ENCODE assay signal across 6 cellular contexts in the genomic region with DNA sequence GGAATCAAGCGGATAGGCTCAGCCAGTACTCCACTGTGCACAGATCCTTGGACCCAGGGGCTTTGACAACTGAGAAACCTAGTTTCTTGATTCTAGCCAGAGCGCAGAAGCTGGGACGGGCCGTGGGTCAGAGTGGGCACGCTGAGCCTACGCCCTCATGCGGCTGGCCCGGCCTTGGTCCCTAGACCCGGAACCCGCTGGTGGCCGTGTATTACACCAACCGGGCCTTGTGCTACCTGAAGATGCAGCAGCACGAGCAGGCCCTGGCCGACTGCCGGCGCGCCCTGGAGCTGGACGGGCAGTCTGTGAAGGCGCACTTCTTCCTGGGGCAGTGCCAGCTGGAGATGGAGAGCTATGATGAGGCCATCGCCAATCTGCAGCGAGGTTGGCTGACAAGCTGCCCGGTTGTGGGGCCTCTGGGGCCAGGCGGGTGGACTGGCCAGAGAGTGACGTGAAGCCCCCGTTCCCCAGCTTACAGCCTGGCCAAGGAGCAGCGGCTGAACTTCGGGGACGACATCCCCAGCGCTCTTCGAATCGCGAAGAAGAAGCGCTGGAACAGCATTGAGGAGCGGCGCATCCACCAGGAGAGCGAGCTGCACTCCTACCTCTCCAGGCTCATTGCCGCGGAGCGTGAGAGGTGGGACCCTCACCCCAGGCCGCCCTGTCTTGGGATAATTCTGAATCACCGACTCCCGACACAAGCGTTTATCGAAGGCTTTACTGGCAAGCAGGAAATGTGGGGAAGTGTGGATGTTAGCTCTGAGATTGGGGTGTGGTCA. TPM values are rescaled to one million over a fixed set of nuclear protein-coding genes. Genes with fewer than 3 reads are reported as not detected.
DNase-seq lines count a peak whose midpoint lies in the region; ATAC-seq and TF ChIP-seq lines count a peak whose summit lies in the region.

No MANE protein-coding gene starts in this region.

- no peak for ATAC-seq in RWPE2 (ENCODE audit: low read depth)
- ATAC-seq in upper lobe of left lung (ENCODE audit: low FRiP score in 2 of 2) = no peak
- ATAC-seq in HG02571 (IDR thresholded peaks at IDR 0.05; ENCODE audit: unreplicated experiment) = no peak

- no peak for TF ChIP-seq EP300 in upper lobe of left lung (IDR thresholded peaks at IDR 0.05)

- H3K9me3 ChIP-seq in RWPE2 (ENCODE audit: severe bottlenecking) (no peaks in the 10 kb centered on the region), left ventricle myocardium inferior (replicated peaks) (no peaks in the 10 kb centered on the region), upper lobe of left lung (no peaks in the 10 kb centered on the region)

- H3K4me3 ChIP-seq in RWPE2 (ENCODE audit: severe bottlenecking) = peak overlapping the region; percentile 91
- H3K4me3 ChIP-seq in left ventricle myocardium inferior = peak overlapping the region; percentile 88
- H3K4me3 ChIP-seq in upper lobe of left lung = peak overlapping the region; percentile 65 to 97 (median 91)

- intact Hi-C loops in left ventricle myocardium inferior (cut with micrococcal nuclease) = no loop called here

- peak; percentile 27 for TF ChIP-seq CTCF in RWPE2 (IDR thresholded peaks at IDR 0.05; ENCODE audit: poor library complexity, severe bottlenecking)
- TF ChIP-seq CTCF in left ventricle myocardium inferior (IDR thresholded peaks at IDR 0.05; ENCODE audit: borderline replicate concordance) = no peak
- no peak for TF ChIP-seq CTCF in upper lobe of left lung (IDR thresholded peaks at IDR 0.05)

- WGBS in upper lobe of left lung, 2 donors = 54 to 68% methylated on average over 27 to 42 of the region's 44 CpGs

- H3K27me3 ChIP-seq in RWPE2 (ENCODE audit: insufficient read depth, poor library complexity, severe bottlenecking) = no peaks in the 10 kb centered on the region
- H3K27me3 ChIP-seq in left ventricle myocardium inferior (ENCODE audit: low read depth) = peaks cover 19% of the 10 kb centered on the region
- no peaks in the 10 kb centered on the region for H3K27me3 ChIP-seq in upper lobe of left lung

- DNase-seq in RWPE2 (ENCODE audit: low spot score) (no peak), left ventricle myocardium inferior (no peak), upper lobe of left lung (peak; percentile 55 to 88), NCI-H748 treated with DMSO at 0.1 percent for 48 hours (lab: John Stamatoyannopoulos, UW) (no peak)

- H3K27ac ChIP-seq in RWPE2 (ENCODE audit: poor library complexity, severe bottlenecking) (peak overlapping the region; percentile 72), left ventricle myocardium inferior (replicated peaks) (peak overlapping the region; percentile 100), upper lobe of left lung (peak overlapping the region; percentile 83 to 94 (median 91))

- peaks cover 21% of the 10 kb centered on the region for H3K4me1 ChIP-seq in RWPE2 (ENCODE audit: insufficient read depth, poor library complexity, severe bottlenecking)
- peaks cover 73% of the 10 kb centered on the region for H3K4me1 ChIP-seq in left ventricle myocardium inferior
- peaks cover 43 to 77% (median 51%) of the 10 kb centered on the region in 4 donors for H3K4me1 ChIP-seq in upper lobe of left lung

- H3K36me3 ChIP-seq in RWPE2 (ENCODE audit: low read depth) (peaks cover 36% of the 10 kb centered on the region), left ventricle myocardium inferior (peaks cover 21% of the 10 kb centered on the region), upper lobe of left lung (peaks cover 8 to 24% (median 18%) of the 10 kb centered on the region in 4 donors)

- peak; percentile 22 for TF ChIP-seq POLR2A in GM19099 (IDR thresholded peaks at IDR 0.05; ENCODE audit: extremely low read depth, insufficient read length, low read depth)
- no peak for TF ChIP-seq POLR2A in upper lobe of left lung (IDR thresholded peaks at IDR 0.05)

RNA-seq across cellular contexts. Expression of a gene that starts 0.9 kb away (rescaled TPM):
- total RNA-seq in left ventricle myocardium inferior = 113 TPM
- total RNA-seq in upper lobe of left lung = 100 to 1,000 TPM; 101 to 186 (median 118) TPM

RNA-seq across cellular contexts. Expression of a gene that starts 3.0 kb away (rescaled TPM):
- 43.1 TPM for total RNA-seq in left ventricle myocardium inferior
- total RNA-seq in upper lobe of left lung = 100 to 1,000 TPM in 1 of 6 donors, 10 to 100 TPM in 5; 60.0 to 109 (median 65.5) TPM

RNA-seq across cellular contexts. Expression of a gene that starts 5.7 kb away (rescaled TPM):
- total RNA-seq in left ventricle myocardium inferior (2.3 TPM), upper lobe of left lung (1 to 10 TPM in 2 of 6 donors, under 1 TPM in 3, not detected in 1; 0.59 to 2.1 (median 0.76) TPM)

RNA-seq across cellular contexts. Expression of a gene that starts 9.0 kb away (rescaled TPM):
- total RNA-seq in left ventricle myocardium inferior (9.5 TPM), upper lobe of left lung (10 to 100 TPM in 5 of 6 donors, 1 to 10 TPM in 1; 8.3 to 20.6 (median 14.3) TPM)

RNA-seq across cellular contexts. Expression of a gene that starts 13.2 kb away (rescaled TPM):
- total RNA-seq in left ventricle myocardium inferior = 90.3 TPM
- total RNA-seq in upper lobe of left lung = 100 to 1,000 TPM in 4 of 6 donors, 10 to 100 TPM in 2; 53.0 to 535 (median 107) TPM

Comparison
In these comparisons a context has a peak if more than half of its experiments do, and no peak if none do; other contexts are left out.
1. DNase-seq: peak in upper lobe of left lung (2 of 2); none in RWPE2 (single experiment), left ventricle myocardium inferior (single experiment) and NCI-H748 treated with DMSO at 0.1 percent for 48 hours (single experiment).
2. Peak in every context shown above with its lines, with median percentiles within 50 percentile points of each other: H3K27ac ChIP-seq and H3K4me3 ChIP-seq.